Comparison of ENCODE assay signal across 29 cellular contexts in genomic region chr16:63331111-63331510, GRCh38.
"Had no signal": no experiment of that assay in that cellular context is flagged by ENCODE, and none has a peak within 500 bp of the region (broad histone marks: within the 10 kb centered on the region; RNA-seq: fewer than 3 reads in every experiment).

No MANE protein-coding gene starts in this region.

- DNase-seq: activated effector memory CD4-positive, alpha-beta T cell treated with anti-CD3 and anti-CD28 coated beads, Interleukin-2, amount 50 U/mL, for 16 hours; activated effector memory CD4-positive, alpha-beta T cell treated with Interleukin-2 at 50 U/mL for 16 hours; activated gamma-delta T cell; activated gamma-delta T cell treated with Interleukin-2 at 50 U/mL for 16 hours; activated naive CD4-positive, alpha-beta T cell; activated naive CD4-positive, alpha-beta T cell treated with anti-CD3 and anti-CD28 coated beads for 36 hours; activated naive CD4-positive, alpha-beta T cell treated with anti-CD3 and anti-CD28 coated beads, Interleukin-2, amount 10 ng/mL, durations not matched to agents 7 days and 5 days; activated naive CD4-positive, alpha-beta T cell treated with anti-CD3 and anti-CD28 coated beads, Interleukin-2, amount 50 U/mL, for 16 hours; activated naive CD4-positive, alpha-beta T cell treated with Interleukin-2 at 50 U/mL for 16 hours; activated naive CD8-positive, alpha-beta T cell treated with anti-CD3 and anti-CD28 coated beads for 36 hours; activated naive CD8-positive, alpha-beta T cell treated with anti-CD3 and anti-CD28 coated beads, Interleukin-2, amount 10 ng/mL, durations not matched to agents 7 days and 5 days; activated naive CD8-positive, alpha-beta T cell treated with anti-CD3 and anti-CD28 coated beads, Interleukin-2, amount 50 U/mL, for 24 hours; activated T-cell treated with anti-CD3 and anti-CD28 coated beads, Interleukin-2, amount 50 U/mL, for 1 hour; activated T-cell treated with anti-CD3 and anti-CD28 coated beads, Interleukin-2, amount 50 U/mL, for 24 hours; activated T-cell treated with anti-CD3 and anti-CD28 coated beads, Interleukin-2, amount 50 U/mL, for 4 hours; activated T-cell treated with anti-CD3 and anti-CD28 coated beads, Interleukin-2, amount 50 U/mL, for 48 hours; activated T-cell treated with anti-CD3 and anti-CD28 coated beads, Interleukin-2, amount 50 U/mL, for 72 hours; adrenal gland; amniotic stem cell; amygdala; anterior cingulate cortex; aorta; body of pancreas; brain microvascular endothelial cell; caudate nucleus; central memory CD4-positive, alpha-beta T cell; cerebellar nuclear complex had no signal

- ATAC-seq: activated naive CD4-positive, alpha-beta T cell treated with anti-CD3 and anti-CD28 coated beads, Interleukin-2, amount 50 U/mL, for 72 hours; activated naive CD8-positive, alpha-beta T cell treated with anti-CD3 and anti-CD28 coated beads, Interleukin-2, amount 50 U/mL, for 24 hours; activated T-cell treated with anti-CD3 and anti-CD28 coated beads, Interleukin-2, amount 50 U/mL, for 4 hours; activated T-cell treated with anti-CD3 and anti-CD28 coated beads, Interleukin-2, amount 50 U/mL, for 72 hours; activated T-helper 17 cell treated with anti-CD3 and anti-CD28 coated beads, Interleukin-2, amount 50 U/mL, for 72 hours; body of pancreas had no signal
